12 cellular contexts compared by ENCODE assay signal in genomic region chr14:35985504-35986218, GRCh38.
DNase-seq lines count a peak whose midpoint lies in the region; ATAC-seq and TF ChIP-seq lines count a peak whose summit lies in the region.
"Had no signal": no experiment of that assay in that cellular context is flagged by ENCODE, and none has a peak within 500 bp of the region (broad histone marks: within the 10 kb centered on the region; RNA-seq: fewer than 3 reads in every experiment).

No MANE protein-coding gene starts in this region.

- H3K27ac ChIP-seq in AG04450 (ENCODE audit: low read depth, low read length): no peak overlapping the region
- H3K27ac ChIP-seq in foreskin keratinocyte: no peak overlapping the region
- H3K27ac ChIP-seq in RWPE1: no peak overlapping the region

- H3K9me3 ChIP-seq in AG04450 (ENCODE audit: control insufficient read depth, insufficient read depth, low read length): no peaks in the 10 kb centered on the region
- H3K9me3 ChIP-seq: mucosa of descending colon had no signal

- no peaks in the 10 kb centered on the region for H3K4me1 ChIP-seq in foreskin keratinocyte

- peaks cover 3% of the 10 kb centered on the region for H3K9me3 Mint-ChIP-seq in Calu3 (ENCODE audit: low read depth, unreplicated experiment)

- DNase-seq in AG04450 (ENCODE audit: low read depth, low spot score): no peak
- DNase-seq in foreskin keratinocyte: no peak
- no peak for DNase-seq in RWPE1 (ENCODE audit: low spot score)
- no peak for DNase-seq in CD1c-positive myeloid dendritic cell (ENCODE audit: extremely low spot score)
- no peak for DNase-seq in Calu3
- DNase-seq in NCI-H1694 treated with DMSO at 0.1 percent for 48 hours (lab: John Stamatoyannopoulos, UW): no peak
- DNase-seq: activated CD4-positive, alpha-beta T cell treated with anti-CD3 and anti-CD28 coated beads, Interleukin-2, amount 50 U/mL, for 48 hours; aorta; mucosa of descending colon; Right ventricle myocardium superior had no signal

- POLR2A ChIA-PET in AG04450 (lab: Yijun Ruan, JAX) (no interaction called here), RWPE1 (lab: Yijun Ruan, JAX; ENCODE audit: low non-redundant PET) (no interaction called here)

- CTCF ChIA-PET in AG04450 (lab: Charles Lee): interaction anchor here (1.3 kb wide), 1 partner anchor 106 kb away, joined by 4 read pairs; no protein-coding TSS in a partner anchor
- CTCF ChIA-PET in RWPE1 (lab: Yijun Ruan, JAX): no interaction called here
- CTCF ChIA-PET in Calu3 (lab: Charles Lee): interaction anchor here (0.7 kb wide), 1 partner anchor 18 kb away, joined by 4 read pairs; no protein-coding TSS in a partner anchor

- intact Hi-C loops in Calu3 (cut with micrococcal nuclease; ENCODE audit: unreplicated experiment): no loop called here

- no peaks in the 10 kb centered on the region for H3K27me3 ChIP-seq in AG04450 (ENCODE audit: control insufficient read depth, insufficient read depth, low read length)
- H3K27me3 ChIP-seq in foreskin keratinocyte: no peaks in the 10 kb centered on the region

- H3K27me3 Mint-ChIP-seq in Calu3 (ENCODE audit: unreplicated experiment): no peaks in the 10 kb centered on the region

- no peak overlapping the region for H3K27ac Mint-ChIP-seq in Calu3 (ENCODE audit: unreplicated experiment)

- ATAC-seq in GM19395 (IDR thresholded peaks at IDR 0.05; ENCODE audit: unreplicated experiment) (peak; percentile 61), HG03460 (IDR thresholded peaks at IDR 0.05; ENCODE audit: unreplicated experiment) (peak; percentile 34), foreskin keratinocyte (no peak)
- ATAC-seq: mucosa of descending colon had no signal

- TF ChIP-seq CTCF in AG04450 (IDR thresholded peaks at IDR 0.05; ENCODE audit: low read depth, low read length): peak; percentile 39
- TF ChIP-seq CTCF in foreskin keratinocyte (conservative IDR thresholded peaks at IDR 0.05): peak; percentile 10
- TF ChIP-seq CTCF in RWPE1 (conservative IDR thresholded peaks at IDR 0.05; ENCODE audit: low read depth): no peak
- no peak for TF ChIP-seq CTCF in Calu3 (IDR thresholded peaks at IDR 0.05; ENCODE audit: unreplicated experiment)

- H3K4me1 Mint-ChIP-seq in Calu3 (ENCODE audit: low read depth, unreplicated experiment): peaks cover 10% of the 10 kb centered on the region

- no peak overlapping the region for H3K4me3 ChIP-seq in AG04450 (ENCODE audit: low read depth, low read length)
- H3K4me3 ChIP-seq: mucosa of descending colon had no signal

- H3K36me3 Mint-ChIP-seq in Calu3 (ENCODE audit: insufficient read depth, unreplicated experiment): no peaks in the 10 kb centered on the region

- no peak overlapping the region for H3K4me3 Mint-ChIP-seq in Calu3 (ENCODE audit: low read depth, unreplicated experiment)

- BruUV-seq in Calu3 (replicated peaks; lab: Mats Ljungman, UMichigan): no TSS peak

Comparison
In these comparisons a context has a peak if more than half of its experiments do, and no peak if none do; other contexts are left out.
1. CTCF ChIP-seq: peak in AG04450 (single experiment) and foreskin keratinocyte (single experiment); none in RWPE1 (single experiment) and Calu3 (single experiment).